In genomic region chr15:80989518-80990478, GRCh38 we compare ENCODE assay signal across 8 cellular contexts. TPM values are rescaled to one million over a fixed set of nuclear protein-coding genes. Genes with fewer than 3 reads are reported as not detected.
DNase-seq lines count a peak whose midpoint lies in the region; ATAC-seq, FAIRE-seq and TF ChIP-seq lines count a peak whose summit lies in the region.

Gene MESD (minus strand): TSS chr15:80989819. CDS start chr15:80989791, 28 bp downstream.

- BruUV-seq in mammary epithelial cell (replicated peaks; lab: Mats Ljungman, UMichigan), result TSS peak; percentile 95

- CTCF ChIA-PET in mammary epithelial cell (lab: Charles Lee; ENCODE audit: low non-redundant PET), result interaction anchor here (0.7 kb wide), 1 partner anchor 276 kb away, joined by 11 read pairs; no protein-coding TSS in a partner anchor

- no peak for FAIRE-seq in small intestine (lab: Jason Lieb, UNC)

- dilution Hi-C loops in mammary epithelial cell (cut with HindIII; ENCODE audit: low sequenced_read_pairs), result no loop called here

- peak within 1 kb of the TSS; percentile 99 for H2AFZ ChIP-seq in mammary epithelial cell (ENCODE audit: low read depth, low read length)

- DNase-seq in AG08396 (ENCODE audit: low spot score), result peak; percentile 99
- DNase-seq in NCI-H2227 treated with DMSO at 0.1 percent for 48 hours (lab: John Stamatoyannopoulos, UW), result peak; percentile 86
- peak; percentile 91 for DNase-seq in mammary epithelial cell
- DNase-seq in iPS-NIHi7 (ENCODE audit: extremely low spot score), result peak; percentile 99
- DNase-seq in small intestine, result peak; percentile 96

- H3K4me1 ChIP-seq in mammary epithelial cell (ENCODE audit: insufficient read depth, low read length) (peaks cover 18% of the 10 kb centered on the region), small intestine (ENCODE audit: control insufficient read depth in 2 of 2, insufficient read depth in 1 of 2, low read depth in 1 of 2, low read length in 1 of 2) (peaks cover 7 to 11% of the 10 kb centered on the region in 2 donors)

- intact Hi-C loops in mammary epithelial cell (cut with micrococcal nuclease), result loop anchor here (1.0 kb wide), 1 partner anchor 11 kb away; the partner anchor contains the start of gene TLNRD1

- H4K20me1 ChIP-seq in mammary epithelial cell (ENCODE audit: insufficient read depth, low read length), result no peaks in the 10 kb centered on the region

- peaks cover 48% of the 10 kb centered on the region for H3K79me2 ChIP-seq in mammary epithelial cell (ENCODE audit: insufficient read depth, low read length)

- H3K9ac ChIP-seq in mammary epithelial cell (ENCODE audit: insufficient read depth, low read length), result peak within 1 kb of the TSS; percentile 89

- no peaks in the 10 kb centered on the region for H3K27me3 ChIP-seq in mammary epithelial cell (ENCODE audit: insufficient read depth, low read length)
- H3K27me3 ChIP-seq in small intestine (ENCODE audit: control insufficient read depth in 2 of 2, insufficient read depth in 2 of 2, low read length in 2 of 2), result no peaks in the 10 kb centered on the region

- H3K27ac ChIP-seq in mammary epithelial cell (ENCODE audit: insufficient read depth, low read depth, low read length), result peak within 1 kb of the TSS; percentile 71
- H3K27ac ChIP-seq in small intestine (ENCODE audit: low read depth in 1 of 2, low read length in 1 of 2), result peak within 1 kb of the TSS; percentile 81 to 97

- TF ChIP-seq CTCF in WI38 (IDR thresholded peaks at IDR 0.05; ENCODE audit: low read depth, low read length) (no peak), mammary epithelial cell (conservative IDR thresholded peaks at IDR 0.05 in 1 of 2, IDR thresholded peaks at IDR 0.05 in 1 of 2; ENCODE audit: extremely low read depth in 1 of 2, insufficient read depth in 1 of 2, low read depth in 1 of 2, low read length in 2 of 2) (no peak)

- H3K9me3 ChIP-seq in mammary epithelial cell (replicated peaks; ENCODE audit: insufficient read depth, low read length) (no peaks in the 10 kb centered on the region), small intestine (ENCODE audit: control insufficient read depth, low read depth) (no peaks in the 10 kb centered on the region)

- WGBS in mammary epithelial cell (ENCODE audit: low coverage, missing lambda C conversion rate), result 2% methylated on average over 37 of the region's 63 CpGs
- WGBS in small intestine, 3 donors, result 1% methylated on average over 51 to 63 of the region's 63 CpGs

- peak; percentile 97 for ATAC-seq in HG03175 (IDR thresholded peaks at IDR 0.05; ENCODE audit: unreplicated experiment)

- H3K4me3 ChIP-seq in WI38 (ENCODE audit: low read depth, low read length) (peak within 1 kb of the TSS; percentile 64), mammary epithelial cell (replicated peaks in 1 of 3; ENCODE audit: insufficient read depth in 1 of 3, low read depth in 2 of 3, low read length in 3 of 3) (peak within 1 kb of the TSS; percentile 78 to 99 (median 90)), small intestine (ENCODE audit: low read depth in 1 of 2, low read length in 2 of 2) (peak within 1 kb of the TSS; percentile 78 to 89)

- H3K4me2 ChIP-seq in mammary epithelial cell (ENCODE audit: insufficient read depth, low read depth, low read length), result peak within 1 kb of the TSS; percentile 91

- in situ Hi-C loops in GM18951 (cut with MboI; ENCODE audit: low sequenced_read_pairs, unreplicated experiment), result no loop called here
- in situ Hi-C loops in mammary epithelial cell (cut with MboI; ENCODE audit: low sequenced_read_pairs in 2 of 2), result loop anchor here (10.0 kb wide), 1 partner anchor 275 kb away; no protein-coding TSS in a partner anchor

- no peaks in the 10 kb centered on the region for H3K36me3 ChIP-seq in mammary epithelial cell (ENCODE audit: insufficient read depth, low read length)
- H3K36me3 ChIP-seq in small intestine (ENCODE audit: control insufficient read depth in 2 of 2, insufficient read depth in 2 of 2, low read length in 2 of 2), result no peaks in the 10 kb centered on the region

- TF ChIP-seq POLR2A in GM18951 (IDR thresholded peaks at IDR 0.05; ENCODE audit: extremely low read depth, insufficient read depth, insufficient read length), result peak; percentile 98

RNA-seq across cellular contexts. Expression of gene MESD, which starts in this region (rescaled TPM):
- total RNA-seq in mammary epithelial cell, result 10 to 100 TPM; 13.2 to 25.9 TPM
- 15.7 TPM for polyA plus RNA-seq in mammary epithelial cell
- polyA minus RNA-seq in mammary epithelial cell, result 26.1 TPM
- 10 to 100 TPM in 1 of 3 donors, 1 to 10 TPM in 2; 4.7 to 20.7 (median 6.5) TPM for polyA plus RNA-seq in small intestine

Comparison
In these comparisons a context has a peak if more than half of its experiments do, and no peak if none do; other contexts are left out.
1. Peak in every context shown above with its lines: DNase-seq, ATAC-seq, H3K4me3 ChIP-seq and H3K27ac ChIP-seq.